ENCODE assay signal across 8 cellular contexts in genomic region chr11:102560555-102561011, GRCh38. TPM values are rescaled to one million over a fixed set of nuclear protein-coding genes. Genes with fewer than 3 reads are reported as not detected.
A peak's percentile ranks its signal among the peaks of the same experiment; 100 is the strongest.
DNase-seq lines count a peak whose midpoint lies in the region; ATAC-seq, FAIRE-seq and TF ChIP-seq lines count a peak whose summit lies in the region.

No MANE protein-coding gene starts in this region.

- H3K27me3 ChIP-seq in left ventricle myocardium inferior (ENCODE audit: low read depth), result peaks cover 5% of the 10 kb centered on the region

- H3K4me1 ChIP-seq in left ventricle myocardium inferior, result no peaks in the 10 kb centered on the region

- TF ChIP-seq CTCF in left ventricle myocardium inferior (IDR thresholded peaks at IDR 0.05; ENCODE audit: borderline replicate concordance), result no peak

- ATAC-seq in HG02973 (IDR thresholded peaks at IDR 0.05; ENCODE audit: unreplicated experiment), result peak; percentile 58

- peak overlapping the region; percentile 38 for H3K4me3 ChIP-seq in left ventricle myocardium inferior
- H3K4me3 ChIP-seq in skeletal muscle cell (ENCODE audit: low read depth, low read length), result peak overlapping the region; percentile 31

- H3K27ac ChIP-seq in left ventricle myocardium inferior (replicated peaks), result no peak overlapping the region

- DNase-seq in left ventricle myocardium inferior (no peak), cardiac septum (ENCODE audit: low spot score) (no peak), OCI-M1 (lab: John Stamatoyannopoulos, UW) (peak; percentile 42), skeletal muscle cell (ENCODE audit: low read depth) (peak; percentile 71), retina (no peak)
- no peak for DNase-seq in NK-92 treated with Interleukin-12 subunit alpha and Interleukin-12 subunit beta, amount 100 ng/mL, for 24 hours (lab: John Stamatoyannopoulos, UW)

- no peaks in the 10 kb centered on the region for H3K9me3 ChIP-seq in left ventricle myocardium inferior (replicated peaks)

- peak; percentile 85 for FAIRE-seq in endometrium (lab: Jason Lieb, UNC)

- H3K36me3 ChIP-seq in left ventricle myocardium inferior, result no peaks in the 10 kb centered on the region

- intact Hi-C loops in left ventricle myocardium inferior (cut with micrococcal nuclease) (no loop called here), cardiac septum (cut with DNase I) (no loop called here)

RNA-seq across cellular contexts. Expression of gene MMP7, which starts 30.0 kb away (rescaled TPM):
- not detected for total RNA-seq in left ventricle myocardium inferior
- total RNA-seq in cardiac septum, result not detected

Comparison
In these comparisons a context has a peak if more than half of its experiments do, and no peak if none do; other contexts are left out.
1. DNase-seq: peak in OCI-M1 (single experiment) and skeletal muscle cell (single experiment); none in left ventricle myocardium inferior (single experiment), cardiac septum (single experiment), NK-92 treated with Interleukin-12 subunit alpha and Interleukin-12 subunit beta, amount 100 ng/mL, for 24 hours (single experiment) and retina (single experiment).